Comparison of ENCODE assay signal across 8 cellular contexts in the genomic region with DNA sequence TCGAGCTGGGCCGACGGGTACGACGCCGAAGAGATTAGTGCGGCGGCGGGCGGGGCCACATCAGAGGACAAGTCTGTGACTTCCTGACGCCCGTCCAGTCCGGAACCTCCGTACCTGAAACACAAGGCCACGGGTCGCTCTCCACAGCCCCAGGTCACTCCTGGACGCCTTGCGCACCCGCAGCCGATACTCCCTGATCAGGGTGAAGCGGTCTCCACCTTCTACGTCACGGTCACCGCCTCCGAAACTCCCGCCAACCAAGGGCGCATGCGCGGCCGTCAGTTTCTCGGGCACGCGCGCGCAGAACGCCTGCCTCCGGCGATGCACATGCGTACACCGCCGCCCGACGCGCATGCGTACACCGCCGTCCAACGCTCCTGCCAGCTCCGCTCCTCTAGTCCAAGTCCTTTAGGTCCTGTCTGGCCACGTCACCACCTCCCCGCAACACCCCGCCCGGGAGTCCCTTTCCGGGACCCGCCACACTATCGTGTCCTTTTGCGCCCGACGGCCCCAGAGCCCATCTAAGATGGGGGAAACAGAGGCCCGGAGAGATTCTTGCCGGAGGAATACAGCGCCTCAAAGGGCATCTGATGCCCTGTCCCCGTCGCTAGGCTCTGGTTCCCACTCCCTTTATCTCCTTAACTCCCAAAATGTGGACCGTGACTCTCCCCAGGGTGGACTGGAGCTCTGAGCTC. TPM values are rescaled to one million over a fixed set of nuclear protein-coding genes. Genes with fewer than 3 reads are reported as not detected.
DNase-seq lines count a peak whose midpoint lies in the region; TF ChIP-seq lines count a peak whose summit lies in the region.

A gene with protein sequence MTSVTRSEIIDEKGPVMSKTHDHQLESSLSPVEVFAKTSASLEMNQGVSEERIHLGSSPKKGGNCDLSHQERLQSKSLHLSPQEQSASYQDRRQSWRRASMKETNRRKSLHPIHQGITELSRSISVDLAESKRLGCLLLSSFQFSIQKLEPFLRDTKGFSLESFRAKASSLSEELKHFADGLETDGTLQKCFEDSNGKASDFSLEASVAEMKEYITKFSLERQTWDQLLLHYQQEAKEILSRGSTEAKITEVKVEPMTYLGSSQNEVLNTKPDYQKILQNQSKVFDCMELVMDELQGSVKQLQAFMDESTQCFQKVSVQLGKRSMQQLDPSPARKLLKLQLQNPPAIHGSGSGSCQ (minus strand): TSS at position 216 of the 695 bp plus-strand sequence. CDS start 2,305 bp downstream, outside the sequence.

- H4K20me1 ChIP-seq in MM.1S (ENCODE audit: insufficient read depth, low read length) = no peaks in the 10 kb centered on the region

- H3K27ac ChIP-seq in MM.1S (ENCODE audit: low read length) = peak within 1 kb of the TSS; percentile 72; the same call in 1 of the 2 replicates

- DNase-seq in G401 (ENCODE audit: low spot score) (peak; percentile 90), HAP-1 (ENCODE audit: low spot score in 2 of 2) (peak; percentile 93 to 99), MM.1S (peak; percentile 97), SHP77 treated with DMSO at 0.1 percent for 48 hours (lab: John Stamatoyannopoulos, UW) (peak; percentile 91), fibroblast of the conjunctiva (ENCODE audit: low read depth) (peak; percentile 97), nephron progenitor cell (peak; percentile 100)
- peak; percentile 99 for DNase-seq in activated effector memory CD4-positive, alpha-beta T cell treated with anti-CD3 and anti-CD28 coated beads, Interleukin-2, amount 50 U/mL, for 16 hours

- H3K9me3 ChIP-seq in HAP-1 (no peaks in the 10 kb centered on the region), MM.1S (replicated peaks; ENCODE audit: insufficient read depth, low read length) (no peaks in the 10 kb centered on the region)

- H3K4me1 Mint-ChIP-seq in nephron progenitor cell = peaks cover 48% of the 10 kb centered on the region
- peaks cover 20% of the 10 kb centered on the region for H3K4me1 Mint-ChIP-seq in stimulated activated naive CD8-positive, alpha-beta T cell treated with anti-CD3 and anti-CD28 coated beads, Interleukin-15, Interleukin-2, amounts not matched to agents 100 ng/mL and 50 ng/mL, for 24 hours (ENCODE audit: low read depth)

- H3K9me2 ChIP-seq in MM.1S (replicated peaks; ENCODE audit: insufficient read depth, low read length) = no peaks in the 10 kb centered on the region

- peaks cover 18% of the 10 kb centered on the region for H3K4me1 ChIP-seq in HAP-1
- H3K4me1 ChIP-seq in MM.1S (ENCODE audit: low read length) = peaks cover 7% of the 10 kb centered on the region

- H3F3A ChIP-seq in MM.1S (ENCODE audit: insufficient read depth, low read length) = 0 out of 2 replicates have a peak, but pooled peaks cover 6% of the 10 kb centered on the region

- H3K79me2 ChIP-seq in MM.1S (ENCODE audit: low read length) = peaks cover 10% of the 10 kb centered on the region

- TF ChIP-seq CTCF in MM.1S (IDR thresholded peaks at IDR 0.05; ENCODE audit: low read length) (no peak), nephron progenitor cell (IDR thresholded peaks at IDR 0.05) (no peak)

- H3K27me3 ChIP-seq in HAP-1 (ENCODE audit: low read depth) (no peaks in the 10 kb centered on the region), MM.1S (replicated peaks; ENCODE audit: insufficient read depth, low read length) (no peaks in the 10 kb centered on the region)

- peak within 1 kb of the TSS; percentile 99 for H3K27ac Mint-ChIP-seq in nephron progenitor cell
- peak within 1 kb of the TSS; percentile 96 for H3K27ac Mint-ChIP-seq in stimulated activated naive CD8-positive, alpha-beta T cell treated with anti-CD3 and anti-CD28 coated beads, Interleukin-15, Interleukin-2, amounts not matched to agents 100 ng/mL and 50 ng/mL, for 24 hours

- in situ Hi-C loops in G401 (cut with HindIII; ENCODE audit: low sequenced_read_pairs) (no loop called here), HAP-1 (cut with MboI; ENCODE audit: low sequenced_read_pairs) (no loop called here)

- peak within 1 kb of the TSS; percentile 95 for H3K9ac ChIP-seq in MM.1S (ENCODE audit: low read length)

- H3K4me2 ChIP-seq in MM.1S (ENCODE audit: low read depth, low read length) = peak within 1 kb of the TSS; percentile 96

- peak within 1 kb of the TSS; percentile 92 for H3K4me3 Mint-ChIP-seq in nephron progenitor cell
- peak within 1 kb of the TSS; percentile 87 for H3K4me3 Mint-ChIP-seq in stimulated activated naive CD8-positive, alpha-beta T cell treated with anti-CD3 and anti-CD28 coated beads, Interleukin-15, Interleukin-2, amounts not matched to agents 100 ng/mL and 50 ng/mL, for 24 hours

- H3K27me3 Mint-ChIP-seq in nephron progenitor cell (ENCODE audit: low read depth, poor library complexity) = peaks cover 15% of the 10 kb centered on the region
- H3K27me3 Mint-ChIP-seq in stimulated activated naive CD8-positive, alpha-beta T cell treated with anti-CD3 and anti-CD28 coated beads, Interleukin-15, Interleukin-2, amounts not matched to agents 100 ng/mL and 50 ng/mL, for 24 hours = no peaks in the 10 kb centered on the region

- H2AFZ ChIP-seq in MM.1S (ENCODE audit: low read length) = peak within 1 kb of the TSS; percentile 99

- peak within 1 kb of the TSS; percentile 64 for H3K4me3 ChIP-seq in HAP-1
- H3K4me3 ChIP-seq in MM.1S (ENCODE audit: low read length) = peak within 1 kb of the TSS; percentile 86

- H3K36me3 Mint-ChIP-seq in nephron progenitor cell (ENCODE audit: low read depth) = peaks cover 6% of the 10 kb centered on the region
- peaks cover 11% of the 10 kb centered on the region for H3K36me3 Mint-ChIP-seq in stimulated activated naive CD8-positive, alpha-beta T cell treated with anti-CD3 and anti-CD28 coated beads, Interleukin-15, Interleukin-2, amounts not matched to agents 100 ng/mL and 50 ng/mL, for 24 hours (ENCODE audit: low read depth)

- H3K36me3 ChIP-seq in HAP-1 (replicated peaks) (peaks cover 22% of the 10 kb centered on the region), MM.1S (replicated peaks; ENCODE audit: insufficient read depth, low read length) (no peaks in the 10 kb centered on the region)

- H3K9me3 Mint-ChIP-seq in nephron progenitor cell = no peaks in the 10 kb centered on the region
- no peaks in the 10 kb centered on the region for H3K9me3 Mint-ChIP-seq in stimulated activated naive CD8-positive, alpha-beta T cell treated with anti-CD3 and anti-CD28 coated beads, Interleukin-15, Interleukin-2, amounts not matched to agents 100 ng/mL and 50 ng/mL, for 24 hours

RNA-seq across cellular contexts. Expression of the gene that starts here (rescaled TPM):
- 31.0 and 31.1 TPM in 2 replicates for total RNA-seq in G401 (2014; rRNA removed; shearing (Covaris generic))

Comparison
In these comparisons a context has a peak if more than half of its experiments do, and no peak if none do; other contexts are left out.
1. Peak in every context shown above with its lines: DNase-seq, H3K4me3 ChIP-seq and H3K27ac ChIP-seq.